Comparison of ENCODE assay signal across 31 cellular contexts in genomic region chr15:100531823-100532222, GRCh38. TPM values are rescaled to one million over a fixed set of nuclear protein-coding genes. Genes with fewer than 3 reads are reported as not detected.
"Had no signal": no experiment of that assay in that cellular context is flagged by ENCODE, and none has a peak within 500 bp of the region (broad histone marks: within the 10 kb centered on the region; RNA-seq: fewer than 3 reads in every experiment).

No MANE protein-coding gene starts in this region.

- H3K9ac ChIP-seq: KMS-11, SK-N-SH had no signal

- H3K27ac ChIP-seq: KMS-11, PC-9, RWPE1, SJSA1 had no signal

- H3K36me3 ChIP-seq: SJSA1 had no signal

- DNase-seq: Karpas-422, KBM-7, MM.1S, NCI-H1105, NCI-H1417 treated with DMSO at 0.1 percent for 48 hours, NCI-H1436 treated with DMSO at 0.1 percent for 48 hours, NCI-H1694 treated with DMSO at 0.1 percent for 48 hours, NCI-H187 treated with DMSO at 0.1 percent for 48 hours, NCI-H2029, NCI-H2081, NCI-H2171 treated with DMSO at 0.1 percent for 48 hours, NCI-H2227 treated with DMSO at 0.1 percent for 48 hours, NCI-H345, NCI-H446, NCI-H510A treated with DMSO at 0.1 percent for 48 hours, NCI-H524 treated with DMSO at 0.1 percent for 48 hours, NCI-H526 treated with DMSO at 0.1 percent for 48 hours, NCI-H774, PC-9, SHP77, SK-N-SH, SW 1271, T-helper 1 cell had no signal

- H3K9me3 ChIP-seq: SJSA1, SK-N-SH had no signal

- H3K4me1 ChIP-seq: SJSA1 had no signal

- H3K4me3 ChIP-seq: PC-9, SJSA1 had no signal

- H2AFZ ChIP-seq: PC-9 had no signal

- H3K9me2 ChIP-seq: SK-N-SH had no signal

- ATAC-seq: Panc1, Right ventricle myocardium inferior had no signal

- H3K4me2 ChIP-seq: KMS-11, PC-9, SK-N-SH had no signal

RNA-seq across cellular contexts. Expression of gene CERS3, which starts 3.1 kb away (rescaled TPM):
- total RNA-seq: LHCN-M2, NCI-H460, PC-9, Right ventricle myocardium inferior, RPMI7951, SJSA1 had no signal
- polyA plus RNA-seq: SK-N-SH had no signal
